1 cellular context compared by ENCODE assay signal in genomic region chr10:87340307-87340860, GRCh38.
A peak's percentile ranks its signal among the peaks of the same experiment; 100 is the strongest.
TF ChIP-seq lines count a peak whose summit lies in the region.
"Not testable (repeated sequence)": the region's sequence is repeated elsewhere in the genome, so short reads cannot be mapped to it uniquely, and the experiment has no call there.

No MANE protein-coding gene starts in this region.

TF ChIP-seq in K562, 482 proteins besides CTCF, POLR2A, EP300 and RAD21:
- peak; percentile 51; the same call in 1 of the 2 replicates for TF ChIP-seq ATF3 (IDR thresholded peaks at IDR 0.05)
- TF ChIP-seq ATF3 (CRISPR knock-in tag; conservative IDR thresholded peaks at IDR 0.05): not testable (repeated sequence)
TF ChIP-seq in K562: peak in this region for 1; not testable (repeated sequence) for 481.
